1 cellular context compared by ENCODE assay signal in genomic region chr11:93740802-93741093, GRCh38.
TF ChIP-seq lines count a peak whose summit lies in the region.

No MANE protein-coding gene starts in this region.

TF ChIP-seq in GM12878, 131 proteins besides CTCF, POLR2A, EP300 and RAD21 (continued from another document):
- TF ChIP-seq MAX (IDR thresholded peaks at IDR 0.05; ENCODE audit: low read depth, low read length) (peak; percentile 83), EGR1 (IDR thresholded peaks at IDR 0.05; ENCODE audit: borderline replicate concordance in 1 of 2, low read depth in 2 of 2, low read length in 2 of 2) (0 out of 3 replicates have a peak, but pooled peaks of 1 of the 2 experiments have one; percentile 5), NFIC (IDR thresholded peaks at IDR 0.05; ENCODE audit: low read depth, low read length) (peak; percentile 25; the same call in 1 of the 2 replicates)
